In the genomic region with DNA sequence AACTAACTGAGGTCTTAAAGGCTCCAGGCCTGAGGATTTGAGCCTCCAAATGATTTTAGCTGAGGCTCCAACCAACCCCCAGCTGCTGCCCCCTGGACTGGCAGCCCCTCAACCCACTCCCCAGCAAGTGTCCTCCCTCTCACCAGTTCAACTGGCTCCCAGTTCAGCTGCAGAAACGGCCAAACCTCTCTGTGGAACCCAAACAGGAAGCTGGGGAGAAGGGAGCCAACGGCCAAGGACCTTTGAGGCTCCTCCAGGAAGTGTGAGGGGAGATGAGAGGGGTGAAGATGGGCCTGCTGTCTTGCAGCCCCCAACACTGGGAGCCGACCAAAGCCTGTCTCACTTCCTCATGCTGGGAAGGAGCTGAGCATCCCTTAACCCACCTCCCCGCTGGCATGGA, we compare ENCODE assay signal across 26 cellular contexts. TPM values are rescaled to one million over a fixed set of nuclear protein-coding genes. Genes with fewer than 3 reads are reported as not detected.
DNase-seq lines count a peak whose midpoint lies in the region; ATAC-seq and TF ChIP-seq lines count a peak whose summit lies in the region.
"Had no signal": no experiment of that assay in that cellular context is flagged by ENCODE, and none has a peak within 500 bp of the region (broad histone marks: within the 10 kb centered on the region; RNA-seq: fewer than 3 reads in every experiment).

No MANE protein-coding gene starts in this region.

- peaks cover 36% of the 10 kb centered on the region for H3K4me1 Mint-ChIP-seq in dendritic cell treated with granulocyte-macrophage colony-stimulating factor and Interleukin-4, amounts not matched to agents 40 ng/mL and 50 ng/mL, for 4 days (ENCODE audit: low read depth)

- H3K27me3 Mint-ChIP-seq in dendritic cell treated with granulocyte-macrophage colony-stimulating factor and Interleukin-4, amounts not matched to agents 40 ng/mL and 50 ng/mL, for 4 days, result peaks cover 4% of the 10 kb centered on the region
- H3K27me3 Mint-ChIP-seq: activated B cell treated with CpG ODN at 0.5 μM for 24 hours; stimulated activated naive B cell treated with anti-CD40 and anti-IgM and Interleukin-4, amounts not matched to agents 10 μg/mL and 1 μg/mL and 100 μg/mL, for 72 hours had no signal

- ATAC-seq in DND-41 (ENCODE audit: insufficient read depth, low read depth) (peak; percentile 84), GM21529 (IDR thresholded peaks at IDR 0.05; ENCODE audit: unreplicated experiment) (no peak)
- ATAC-seq: gastrocnemius medialis; HCT116; left cardiac atrium; psoas muscle; stimulated activated naive B cell treated with anti-CD40 and anti-IgM and Interleukin-4, amounts not matched to agents 10 μg/mL and 1 μg/mL and 100 μg/mL, for 72 hours had no signal

- peak overlapping the region; percentile 25; the same call in 1 of the 2 replicates for H3K4me3 ChIP-seq in BLaER1
- H3K4me3 ChIP-seq in DND-41 (ENCODE audit: low read depth in 1 of 2, low read length in 2 of 2), result peak overlapping the region in 1 of 2 experiments; percentile 28; a peak in 1 of 4 replicates
- H3K4me3 ChIP-seq in lower leg skin (ENCODE audit: low read depth, poor library complexity, severe bottlenecking), result no peak overlapping the region
- H3K4me3 ChIP-seq: dorsolateral prefrontal cortex, gastrocnemius medialis, psoas muscle had no signal

- H2AFZ ChIP-seq in DND-41 (ENCODE audit: low read depth, low read length), result peak overlapping the region; percentile 58

- peak overlapping the region; percentile 13 for H3K27ac Mint-ChIP-seq in dendritic cell treated with granulocyte-macrophage colony-stimulating factor and Interleukin-4, amounts not matched to agents 40 ng/mL and 50 ng/mL, for 4 days
- H3K27ac Mint-ChIP-seq: activated B cell treated with CpG ODN at 0.5 μM for 24 hours; stimulated activated naive B cell treated with anti-CD40 and anti-IgM and Interleukin-4, amounts not matched to agents 10 μg/mL and 1 μg/mL and 100 μg/mL, for 72 hours had no signal

- H3K9me3 ChIP-seq in BLaER1 (no peaks in the 10 kb centered on the region), DND-41 (ENCODE audit: insufficient read depth, low read length, severe bottlenecking) (no peaks in the 10 kb centered on the region)
- H3K9me3 ChIP-seq: gastrocnemius medialis, psoas muscle had no signal

- H3K27me3 ChIP-seq in BLaER1, result no peaks in the 10 kb centered on the region
- no peaks in the 10 kb centered on the region for H3K27me3 ChIP-seq in DND-41 (ENCODE audit: insufficient read depth, low read length, poor library complexity)
- H3K27me3 ChIP-seq: dorsolateral prefrontal cortex, gastrocnemius medialis had no signal

- H3K36me3 ChIP-seq in BLaER1 (no peaks in the 10 kb centered on the region), DND-41 (ENCODE audit: insufficient read depth, low read length) (no peaks in the 10 kb centered on the region)
- H3K36me3 ChIP-seq: gastrocnemius medialis had no signal

- H3K9ac ChIP-seq in BLaER1, result peak overlapping the region; percentile 80
- peak overlapping the region; percentile 52 for H3K9ac ChIP-seq in DND-41 (ENCODE audit: low read depth, low read length)

- TF ChIP-seq POLR2A in lower leg skin (IDR thresholded peaks at IDR 0.05), result no peak

- intact Hi-C loops in dendritic cell treated with granulocyte-macrophage colony-stimulating factor and Interleukin-4, amounts not matched to agents 40 ng/mL and 50 ng/mL, for 4 days (cut with micrococcal nuclease), result no loop called here
- intact Hi-C loops in lower leg skin (cut with DNase I; ENCODE audit: low total_unique reads), result no loop called here

- DNase-seq in DND-41 (peak; percentile 83), MV-4-11 (lab: John Stamatoyannopoulos, UW) (peak; percentile 93), NCI-H1092 (lab: John Stamatoyannopoulos, UW) (no peak), lower leg skin (ENCODE audit: low spot score in 2 of 2) (no peak)
- DNase-seq in effector CD8-positive, alpha-beta T cell (lab: John Stamatoyannopoulos, UW), result no peak
- DNase-seq: activated B cell treated with CpG ODN at 0.5 μM for 24 hours; activated CD4-positive, alpha-beta T cell treated with anti-CD3 and anti-CD28 coated beads, Interleukin-2, amount 50 U/mL, for 4 hours; activated T-cell treated with anti-CD3 and anti-CD28 coated beads for 4 hours; DMS79; dorsolateral prefrontal cortex; gastrocnemius medialis; Karpas-422; left cardiac atrium; mammary epithelial cell; NCI-H1417; NCI-H2029 treated with DMSO at 0.1 percent for 48 hours; NCI-H526 treated with DMSO at 0.1 percent for 48 hours; nucleus accumbens; psoas muscle; stimulated activated CD4-positive, alpha-beta T cell treated with anti-CD3 and anti-CD28 coated beads, Interleukin-15, amount 100 ng/mL, for 24 hours; stimulated activated naive B cell treated with anti-CD40 and anti-IgM and Interleukin-4, amounts not matched to agents 10 μg/mL and 1 μg/mL and 100 μg/mL, for 72 hours had no signal

- no peaks in the 10 kb centered on the region for H3K36me3 Mint-ChIP-seq in dendritic cell treated with granulocyte-macrophage colony-stimulating factor and Interleukin-4, amounts not matched to agents 40 ng/mL and 50 ng/mL, for 4 days (ENCODE audit: low read depth)

- no peaks in the 10 kb centered on the region for H3K9me3 Mint-ChIP-seq in dendritic cell treated with granulocyte-macrophage colony-stimulating factor and Interleukin-4, amounts not matched to agents 40 ng/mL and 50 ng/mL, for 4 days
- H3K9me3 Mint-ChIP-seq: activated B cell treated with CpG ODN at 0.5 μM for 24 hours had no signal

- H3K4me2 ChIP-seq in BLaER1 (peak overlapping the region; percentile 98), DND-41 (ENCODE audit: insufficient read depth, low read length) (peak overlapping the region; percentile 42)

- TF ChIP-seq CTCF in DND-41 (IDR thresholded peaks at IDR 0.05; ENCODE audit: borderline replicate concordance, extremely low read depth, low read length, poor library complexity, severe bottlenecking) (no peak), lower leg skin (IDR thresholded peaks at IDR 0.05) (no peak)

- H3K27ac ChIP-seq in BLaER1 (peak overlapping the region; percentile 89), DND-41 (ENCODE audit: low read length) (peak overlapping the region; percentile 99)
- H3K27ac ChIP-seq: C4-2B, dorsolateral prefrontal cortex, gastrocnemius medialis, psoas muscle had no signal

- H4K20me1 ChIP-seq in BLaER1, result no peaks in the 10 kb centered on the region
- no peaks in the 10 kb centered on the region for H4K20me1 ChIP-seq in DND-41 (ENCODE audit: insufficient read depth, low read length)

- H3K4me3 Mint-ChIP-seq in dendritic cell treated with granulocyte-macrophage colony-stimulating factor and Interleukin-4, amounts not matched to agents 40 ng/mL and 50 ng/mL, for 4 days, result no peak overlapping the region
- H3K4me3 Mint-ChIP-seq: activated B cell treated with CpG ODN at 0.5 μM for 24 hours; stimulated activated naive B cell treated with anti-CD40 and anti-IgM and Interleukin-4, amounts not matched to agents 10 μg/mL and 1 μg/mL and 100 μg/mL, for 72 hours had no signal

- H3K4me1 ChIP-seq in BLaER1 (peaks cover 100% of the 10 kb centered on the region), DND-41 (ENCODE audit: insufficient read depth, low read length) (peaks cover 67% of the 10 kb centered on the region)
- H3K4me1 ChIP-seq: gastrocnemius medialis, psoas muscle had no signal

- H3K79me2 ChIP-seq in DND-41 (ENCODE audit: insufficient read depth, low read length), result 0 out of 2 replicates have a peak, but pooled peaks cover 2% of the 10 kb centered on the region

- 85 to 86% methylated on average over 4 of the region's 4 CpGs for WGBS in lower leg skin, 2 donors

RNA-seq across cellular contexts. Expression of a gene that starts 24.9 kb away (rescaled TPM):
- total RNA-seq in lower leg skin, result 100 to 1,000 TPM; 137 to 329 (median 147) TPM

Comparison
In these comparisons a context has a peak if more than half of its experiments do, and no peak if none do; other contexts are left out.
1. DNase-seq: peak in DND-41 (single experiment) and MV-4-11 (single experiment); none in NCI-H1092 (single experiment), lower leg skin (0 of 2) and effector CD8-positive, alpha-beta T cell (single experiment).